ENCODE assay signal across 30 cellular contexts in genomic region chr7:131272086-131272485, GRCh38.
"Had no signal": no experiment of that assay in that cellular context is flagged by ENCODE, and none has a peak within 500 bp of the region (broad histone marks: within the 10 kb centered on the region; RNA-seq: fewer than 3 reads in every experiment).

No MANE protein-coding gene starts in this region.

- H3K9me3 Mint-ChIP-seq: activated naive CD4-positive, alpha-beta T cell treated with anti-CD3 and anti-CD28 coated beads, Interleukin-2, amount 50 U/mL, for 24 hours; activated naive CD8-positive, alpha-beta T cell treated with anti-CD3 and anti-CD28 coated beads, Interleukin-2, amount 50 U/mL, for 24 hours; activated T-cell treated with anti-CD3 and anti-CD28 coated beads, Interleukin-2, amount 50 U/mL, for 4 hours had no signal

- H3K27ac ChIP-seq: body of pancreas, epithelial cell of prostate, WERI-Rb-1 had no signal

- H3K36me3 ChIP-seq: adrenal gland, esophagus squamous epithelium, gastroesophageal sphincter, WERI-Rb-1 had no signal

- H3K4me3 Mint-ChIP-seq: activated B cell treated with CpG ODN at 0.5 μM for 24 hours; activated CD8-positive, alpha-beta T cell treated with anti-CD3 and anti-CD28 coated beads for 36 hours; activated naive CD4-positive, alpha-beta T cell treated with anti-CD3 and anti-CD28 coated beads for 36 hours; activated naive CD4-positive, alpha-beta T cell treated with anti-CD3 and anti-CD28 coated beads, Interleukin-2, amount 50 U/mL, for 24 hours; activated naive CD8-positive, alpha-beta T cell treated with anti-CD3 and anti-CD28 coated beads for 36 hours; activated naive CD8-positive, alpha-beta T cell treated with anti-CD3 and anti-CD28 coated beads, Interleukin-2, amount 50 U/mL, for 24 hours; activated T-cell treated with anti-CD3 and anti-CD28 coated beads, Interleukin-2, amount 50 U/mL, for 4 hours; T-helper 17 cell; T-helper 2 cell treated with Interferon-gamma antibody and Interleukin-4, amounts not matched to agents 5 μg/mL and 100 μg/mL, for 36 hours had no signal

- H3K4me1 Mint-ChIP-seq: activated naive CD4-positive, alpha-beta T cell treated with anti-CD3 and anti-CD28 coated beads, Interleukin-2, amount 50 U/mL, for 24 hours; activated naive CD8-positive, alpha-beta T cell treated with anti-CD3 and anti-CD28 coated beads for 36 hours; activated naive CD8-positive, alpha-beta T cell treated with anti-CD3 and anti-CD28 coated beads, Interleukin-2, amount 50 U/mL, for 24 hours; T-helper 17 cell had no signal

- H3K27me3 ChIP-seq: adrenal gland, body of pancreas, esophagus squamous epithelium, gastroesophageal sphincter had no signal

- H3K9me3 ChIP-seq: adrenal gland, body of pancreas, esophagus squamous epithelium, gastroesophageal sphincter had no signal

- H3K4me1 ChIP-seq: body of pancreas had no signal

- H3K36me3 Mint-ChIP-seq: activated naive CD4-positive, alpha-beta T cell treated with anti-CD3 and anti-CD28 coated beads, Interleukin-2, amount 50 U/mL, for 24 hours; activated naive CD8-positive, alpha-beta T cell treated with anti-CD3 and anti-CD28 coated beads for 36 hours had no signal

- H3K27me3 Mint-ChIP-seq: activated B cell treated with CpG ODN at 0.5 μM for 24 hours; activated naive CD4-positive, alpha-beta T cell treated with anti-CD3 and anti-CD28 coated beads, Interleukin-2, amount 50 U/mL, for 24 hours; activated naive CD8-positive, alpha-beta T cell treated with anti-CD3 and anti-CD28 coated beads for 36 hours; T-helper 17 cell had no signal

- H3K27ac Mint-ChIP-seq: activated B cell treated with CpG ODN at 0.5 μM for 24 hours; activated CD8-positive, alpha-beta T cell treated with anti-CD3 and anti-CD28 coated beads for 36 hours; activated naive CD4-positive, alpha-beta T cell treated with anti-CD3 and anti-CD28 coated beads for 36 hours; activated naive CD4-positive, alpha-beta T cell treated with anti-CD3 and anti-CD28 coated beads, Interleukin-2, amount 50 U/mL, for 24 hours; activated naive CD8-positive, alpha-beta T cell treated with anti-CD3 and anti-CD28 coated beads for 36 hours; activated naive CD8-positive, alpha-beta T cell treated with anti-CD3 and anti-CD28 coated beads, Interleukin-2, amount 50 U/mL, for 24 hours; activated T-helper 2 cell treated with anti-CD3 and anti-CD28 coated beads, Interferon-gamma antibody, Interleukin-2, Interleukin-4, amounts not matched to agents 10 μg/mL and 5 μg/mL and 100 μg/mL, durations not matched to agents 14 hours and 24 hours and 36 hours; T-helper 17 cell; T-helper 2 cell treated with Interferon-gamma antibody and Interleukin-4, amounts not matched to agents 5 μg/mL and 100 μg/mL, for 36 hours had no signal

- ATAC-seq: activated CD4-positive, CD25-positive, alpha-beta regulatory T cell treated with anti-CD3 and anti-CD28 coated beads, Interleukin-2, amount 50 U/mL, for 24 hours; activated CD8-positive, alpha-beta T cell treated with anti-CD3 and anti-CD28 coated beads for 36 hours; activated naive CD8-positive, alpha-beta T cell treated with anti-CD3 and anti-CD28 coated beads, Interleukin-2, amount 50 U/mL, for 24 hours; activated T-cell treated with anti-CD3 and anti-CD28 coated beads, Interleukin-2, amount 50 U/mL, for 4 hours; body of pancreas; gastroesophageal sphincter; T-helper 17 cell had no signal

- DNase-seq: activated B cell treated with CpG ODN at 0.5 μM for 24 hours; activated CD4-positive, alpha-beta T cell treated with anti-CD3 and anti-CD28 coated beads for 48 hours; activated CD4-positive, alpha-beta T cell treated with anti-CD3 and anti-CD28 coated beads, Interleukin-2, amount 50 U/mL, for 1 hour; activated CD4-positive, alpha-beta T cell treated with anti-CD3 and anti-CD28 coated beads, Interleukin-2, amount 50 U/mL, for 48 hours; activated CD8-positive, alpha-beta memory T cell treated with anti-CD3 and anti-CD28 coated beads for 24 hours; activated CD8-positive, alpha-beta T cell treated with anti-CD3 and anti-CD28 coated beads for 36 hours; activated effector memory CD4-positive, alpha-beta T cell treated with anti-CD3 and anti-CD28 coated beads, Interleukin-2, amount 50 U/mL, for 16 hours; activated naive CD4-positive, alpha-beta T cell treated with anti-CD3 and anti-CD28 coated beads for 36 hours; activated naive CD8-positive, alpha-beta T cell treated with anti-CD3 and anti-CD28 coated beads for 36 hours; activated naive CD8-positive, alpha-beta T cell treated with anti-CD3 and anti-CD28 coated beads, Interleukin-2, amount 50 U/mL, for 24 hours; activated T-cell treated with anti-CD3 and anti-CD28 coated beads, Interleukin-2, amount 50 U/mL, for 4 hours; amygdala; aorta; body of pancreas; caudate nucleus; cortex of kidney; effector CD8-positive, alpha-beta T cell; esophagus squamous epithelium; foreskin melanocyte; T-helper 1 cell; T-helper 17 cell; T1000; WERI-Rb-1 had no signal

- H3K4me3 ChIP-seq: adrenal gland, body of pancreas, esophagus squamous epithelium, gastroesophageal sphincter had no signal
